Comparison of ENCODE assay signal across 21 cellular contexts in the genomic region with DNA sequence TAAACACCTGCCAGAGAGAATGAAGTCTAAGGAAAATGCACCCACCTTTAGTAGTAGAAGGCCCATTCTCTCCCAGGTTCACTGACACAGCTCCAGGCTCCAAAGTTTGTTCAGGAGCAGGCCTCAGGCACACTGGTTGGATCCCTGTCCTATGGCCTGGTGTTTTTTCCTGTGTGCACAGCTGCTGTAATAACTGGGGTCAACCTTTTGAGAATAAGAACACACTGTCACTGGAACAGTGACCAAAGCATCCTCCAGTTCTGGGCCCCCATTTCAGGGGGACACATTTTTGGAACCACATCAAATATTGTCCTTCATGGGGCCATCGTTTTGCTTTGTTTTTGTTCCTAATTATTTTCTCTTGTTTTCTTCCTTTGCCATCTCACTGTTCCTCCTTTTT.
"Had no signal": no experiment of that assay in that cellular context is flagged by ENCODE, and none has a peak within 500 bp of the region (broad histone marks: within the 10 kb centered on the region; RNA-seq: fewer than 3 reads in every experiment).

No MANE protein-coding gene starts in this region.

- H3K27ac ChIP-seq: coronary artery, neutrophil, pancreas, suprapubic skin, tibial artery, upper lobe of left lung had no signal

- H3K27me3 Mint-ChIP-seq: progenitor cell of endocrine pancreas had no signal

- H3K9me3 Mint-ChIP-seq: endodermal cell; stimulated activated effector memory CD8-positive, alpha-beta T cell treated with anti-CD3 and anti-CD28 coated beads, Interleukin-12 subunit alpha, Interleukin-12 subunit beta, amount 100 ng/mL, for 72 hours had no signal

- H3K4me1 Mint-ChIP-seq: stimulated activated effector memory CD8-positive, alpha-beta T cell treated with anti-CD3 and anti-CD28 coated beads, Interleukin-12 subunit alpha, Interleukin-12 subunit beta, amount 100 ng/mL, for 72 hours had no signal

- H3K36me3 Mint-ChIP-seq: naive thymus-derived CD8-positive, alpha-beta T cell; stimulated activated effector memory CD8-positive, alpha-beta T cell treated with anti-CD3 and anti-CD28 coated beads, Interleukin-12 subunit alpha, Interleukin-12 subunit beta, amount 100 ng/mL, for 72 hours had no signal

- H3K4me3 ChIP-seq: coronary artery, heart left ventricle, mucosa of descending colon, pancreas, suprapubic skin, tibial artery, upper lobe of left lung had no signal

- H3K27ac Mint-ChIP-seq: endodermal cell; naive thymus-derived CD8-positive, alpha-beta T cell; progenitor cell of endocrine pancreas; stimulated activated effector memory CD8-positive, alpha-beta T cell treated with anti-CD3 and anti-CD28 coated beads, Interleukin-12 subunit alpha, Interleukin-12 subunit beta, amount 100 ng/mL, for 72 hours had no signal

- DNase-seq: effector CD4-positive, alpha-beta T cell; endodermal cell; erythroblast; heart left ventricle; hippocampal formation; left colon; left ventricle myocardium superior; mucosa of descending colon; pancreas; right cardiac atrium; stimulated activated CD4-positive, alpha-beta T cell treated with anti-CD3 and anti-CD28 coated beads, Interleukin-4, amount 100 ng/mL, for 1 hour; stimulated activated CD8-positive, alpha-beta memory T cell treated with anti-CD3 and anti-CD28 coated beads, Interleukin-4, amount 100 ng/mL, for 48 hours; stimulated activated naive CD8-positive, alpha-beta T cell treated with anti-CD3 and anti-CD28 coated beads, Interleukin-15, Interleukin-2, amounts not matched to agents 100 U/mL and 50 U/mL, for 24 hours; tibial artery; upper lobe of left lung had no signal

- ATAC-seq: heart left ventricle; left colon; left ventricle myocardium superior; mucosa of descending colon; naive thymus-derived CD8-positive, alpha-beta T cell; pancreas; right cardiac atrium; stimulated activated effector memory CD8-positive, alpha-beta T cell treated with anti-CD3 and anti-CD28 coated beads, Interleukin-12 subunit alpha, Interleukin-12 subunit beta, amount 100 ng/mL, for 72 hours; stimulated activated naive CD8-positive, alpha-beta T cell treated with anti-CD3 and anti-CD28 coated beads, Interleukin-15, Interleukin-2, amounts not matched to agents 100 U/mL and 50 U/mL, for 24 hours had no signal

- H3K4me1 ChIP-seq: pancreas had no signal

- H3K9me3 ChIP-seq: mucosa of descending colon, neutrophil, pancreas, suprapubic skin, tibial artery had no signal

- H3K4me3 Mint-ChIP-seq: endodermal cell; naive thymus-derived CD8-positive, alpha-beta T cell; stimulated activated effector memory CD8-positive, alpha-beta T cell treated with anti-CD3 and anti-CD28 coated beads, Interleukin-12 subunit alpha, Interleukin-12 subunit beta, amount 100 ng/mL, for 72 hours had no signal

- H3K27me3 ChIP-seq: heart left ventricle, neutrophil, pancreas, suprapubic skin, tibial artery, upper lobe of left lung had no signal

- H3K36me3 ChIP-seq: heart left ventricle, neutrophil, pancreas, suprapubic skin, upper lobe of left lung had no signal
